20 cellular contexts compared by ENCODE assay signal in genomic region chr6:157328108-157328692, GRCh38. TPM values are rescaled to one million over a fixed set of nuclear protein-coding genes. Genes with fewer than 3 reads are reported as not detected.
DNase-seq lines count a peak whose midpoint lies in the region; TF ChIP-seq lines count a peak whose summit lies in the region.
"Had no signal": no experiment of that assay in that cellular context is flagged by ENCODE, and none has a peak within 500 bp of the region (broad histone marks: within the 10 kb centered on the region; RNA-seq: fewer than 3 reads in every experiment).

No MANE protein-coding gene starts in this region.

- no peaks in the 10 kb centered on the region for H3K27me3 ChIP-seq in SK-N-SH (ENCODE audit: insufficient read depth)
- H3K27me3 ChIP-seq: BLaER1 treated with 17β-estradiol and CSF1 and Interleukin-3, amounts not matched to agents 10 nM and 100 nM; tibial nerve had no signal

- intact Hi-C loops in CD14-positive monocyte (cut with micrococcal nuclease): no loop called here

- 0 out of 2 replicates have a peak overlapping the region, but pooled peaks have one; percentile 48 for H2AFZ ChIP-seq in SK-N-SH (ENCODE audit: low read depth)

- peaks cover 9% of the 10 kb centered on the region for H3K4me1 Mint-ChIP-seq in CD14-positive monocyte

- H3K27ac ChIP-seq in SK-N-SH (ENCODE audit: low read depth in 2 of 2, low read length in 1 of 2): peak overlapping the region; percentile 11 to 69; a peak in 3 of 4 replicates
- H3K27ac ChIP-seq: 22Rv1; BLaER1 treated with 17β-estradiol and CSF1 and Interleukin-3, amounts not matched to agents 10 nM and 100 nM; tibial nerve had no signal

- CTCF ChIA-PET in SK-N-SH (lab: Yijun Ruan, JAX): interaction anchor here (1.1 kb wide), 1 partner anchor 13 kb away, joined by 3 read pairs; no protein-coding TSS in a partner anchor

- 32% methylated on average over 5 of the region's 5 CpGs for WGBS in SK-N-SH (ENCODE audit: low lambda C conversion rate)

- TF ChIP-seq RAD21 in SK-N-SH (IDR thresholded peaks at IDR 0.05; ENCODE audit: low read length): no peak

- H3K27ac Mint-ChIP-seq in CD14-positive monocyte: no peak overlapping the region
- H3K27ac Mint-ChIP-seq: naive thymus-derived CD4-positive, alpha-beta T cell had no signal

- H3F3A ChIP-seq in SK-N-SH (replicated peaks; ENCODE audit: insufficient read depth): peaks cover 25% of the 10 kb centered on the region

- no peaks in the 10 kb centered on the region for H3K9me2 ChIP-seq in SK-N-SH

- H3K4me3 ChIP-seq in SK-N-SH (ENCODE audit: low read depth in 2 of 2, low read length in 1 of 2): no peak overlapping the region
- H3K4me3 ChIP-seq: BLaER1 treated with 17β-estradiol and CSF1 and Interleukin-3, amounts not matched to agents 10 nM and 100 nM; tibial nerve had no signal

- peak overlapping the region; percentile 28; the same call in 1 of the 2 replicates for H3K4me2 ChIP-seq in SK-N-SH
- H3K4me2 ChIP-seq: BLaER1 treated with 17β-estradiol and CSF1 and Interleukin-3, amounts not matched to agents 10 nM and 100 nM had no signal

- H3K79me2 ChIP-seq in SK-N-SH (ENCODE audit: insufficient read depth): no peaks in the 10 kb centered on the region

- H3K4me1 ChIP-seq in SK-N-SH (ENCODE audit: control insufficient read depth in 1 of 2, insufficient read depth in 2 of 2, low read depth in 1 of 2, low read length in 1 of 2): peaks cover 8 to 23% of the 10 kb centered on the region in 2 experiments

- POLR2A ChIA-PET in SK-N-SH (lab: Yijun Ruan, JAX): no interaction called here

- H3K9me3 ChIP-seq in SK-N-SH: no peaks in the 10 kb centered on the region
- H3K9me3 ChIP-seq: BLaER1 treated with 17β-estradiol and CSF1 and Interleukin-3, amounts not matched to agents 10 nM and 100 nM; tibial nerve had no signal

- H3K4me3 Mint-ChIP-seq in CD14-positive monocyte: no peak overlapping the region
- H3K4me3 Mint-ChIP-seq: naive thymus-derived CD4-positive, alpha-beta T cell had no signal

- H3K9me3 Mint-ChIP-seq in CD14-positive monocyte: no peaks in the 10 kb centered on the region
- H3K9me3 Mint-ChIP-seq: naive thymus-derived CD4-positive, alpha-beta T cell had no signal

- H3K36me3 Mint-ChIP-seq in CD14-positive monocyte: no peaks in the 10 kb centered on the region
- H3K36me3 Mint-ChIP-seq: naive thymus-derived CD4-positive, alpha-beta T cell had no signal

- H3K9ac ChIP-seq in SK-N-SH: no peak overlapping the region; the same call in 1 of the 2 replicates
- H3K9ac ChIP-seq: BLaER1 treated with 17β-estradiol and CSF1 and Interleukin-3, amounts not matched to agents 10 nM and 100 nM had no signal

- DNase-seq in NCI-H1436 (lab: John Stamatoyannopoulos, UW) (peak; percentile 53), NCI-H1436 treated with DMSO at 0.1 percent for 48 hours (lab: John Stamatoyannopoulos, UW) (no peak), HT1080 (ENCODE audit: low read depth) (peak; percentile 78), SK-N-SH (no peak), iris pigment epithelial cell (ENCODE audit: low read depth) (peak; percentile 49), NCI-H2029 treated with DMSO at 0.1 percent for 48 hours (lab: John Stamatoyannopoulos, UW) (no peak), CD14-positive monocyte (ENCODE audit: low spot score) (no peak), SHP77 treated with DMSO at 0.1 percent for 48 hours (lab: John Stamatoyannopoulos, UW) (no peak)
- DNase-seq: activated CD4-positive, CD25-positive, alpha-beta regulatory T cell; activated effector memory CD4-positive, alpha-beta T cell treated with anti-CD3 and anti-CD28 coated beads, Interleukin-2, amount 50 U/mL, for 16 hours; amniotic stem cell; cerebellar nuclear complex; foreskin melanocyte; naive thymus-derived CD4-positive, alpha-beta T cell; NCI-H187 treated with DMSO at 0.1 percent for 48 hours; NCI-H526; T-helper 1 cell had no signal

- no peak for TF ChIP-seq CTCF in SK-N-SH (IDR thresholded peaks at IDR 0.05)
- TF ChIP-seq CTCF in CD14-positive monocyte (IDR thresholded peaks at IDR 0.05): no peak

- no peaks in the 10 kb centered on the region for H3K36me3 ChIP-seq in SK-N-SH (replicated peaks in 1 of 2; ENCODE audit: control insufficient read depth in 1 of 2, insufficient read depth in 2 of 2, low read length in 1 of 2)
- H3K36me3 ChIP-seq: BLaER1 treated with 17β-estradiol and CSF1 and Interleukin-3, amounts not matched to agents 10 nM and 100 nM; tibial nerve had no signal

- peaks cover 7 to 28% (median 12%) of the 10 kb centered on the region in 3 donors for H3K27me3 Mint-ChIP-seq in CD14-positive monocyte (ENCODE audit: low read depth in 3 of 3)

- no peaks in the 10 kb centered on the region for H4K20me1 ChIP-seq in SK-N-SH (ENCODE audit: insufficient read depth)
- H4K20me1 ChIP-seq: BLaER1 treated with 17β-estradiol and CSF1 and Interleukin-3, amounts not matched to agents 10 nM and 100 nM had no signal

- peak in 1 of 2 experiments; percentile 49; a peak in 1 of 4 replicates for TF ChIP-seq EP300 in SK-N-SH (IDR thresholded peaks at IDR 0.05; ENCODE audit: borderline replicate concordance in 1 of 2, low read depth in 1 of 2, low read length in 1 of 2)

TF ChIP-seq in SK-N-SH, 30 proteins besides CTCF, POLR2A, EP300 and RAD21:
- no peak for TF ChIP-seq FOXJ3 (CRISPR knock-in tag; IDR thresholded peaks at IDR 0.05)
- TF ChIP-seq MAX (IDR thresholded peaks at IDR 0.05; ENCODE audit: low read depth): peak; percentile 49; the same call in 1 of the 2 replicates
- TF ChIP-seq TCF12 (IDR thresholded peaks at IDR 0.05): peak; percentile 44
- TF ChIP-seq USF1 (IDR thresholded peaks at IDR 0.05; ENCODE audit: borderline replicate concordance, low read depth): peak; percentile 61; the same call in 1 of the 2 replicates
- no peak for TF ChIP-seq YY1 (IDR thresholded peaks at IDR 0.05; ENCODE audit: low read depth)
- peak; percentile 53 for TF ChIP-seq JUND (IDR thresholded peaks at IDR 0.05)
- TF ChIP-seq, protein P1, sequence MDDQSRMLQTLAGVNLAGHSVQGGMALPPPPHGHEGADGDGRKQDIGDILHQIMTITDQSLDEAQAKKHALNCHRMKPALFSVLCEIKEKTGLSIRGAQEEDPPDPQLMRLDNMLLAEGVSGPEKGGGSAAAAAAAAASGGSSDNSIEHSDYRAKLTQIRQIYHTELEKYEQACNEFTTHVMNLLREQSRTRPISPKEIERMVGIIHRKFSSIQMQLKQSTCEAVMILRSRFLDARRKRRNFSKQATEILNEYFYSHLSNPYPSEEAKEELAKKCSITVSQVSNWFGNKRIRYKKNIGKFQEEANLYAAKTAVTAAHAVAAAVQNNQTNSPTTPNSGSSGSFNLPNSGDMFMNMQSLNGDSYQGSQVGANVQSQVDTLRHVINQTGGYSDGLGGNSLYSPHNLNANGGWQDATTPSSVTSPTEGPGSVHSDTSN (IDR thresholded peaks at IDR 0.05): peak; percentile 60; the same call in 1 of the 2 replicates
- TF ChIP-seq SMC3 (IDR thresholded peaks at IDR 0.05; ENCODE audit: low read depth, low read length): no peak
- TF ChIP-seq NFIC (IDR thresholded peaks at IDR 0.05; ENCODE audit: borderline replicate concordance): 0 out of 2 replicates have a peak, but pooled peaks have one; percentile 10
- TF ChIP-seq FOSL2 (IDR thresholded peaks at IDR 0.05; ENCODE audit: borderline replicate concordance, low read depth): peak; percentile 55

RNA-seq across cellular contexts. Expression of gene TMEM242, which starts 4.9 kb away (rescaled TPM):
- 7.1 and 9.6 TPM in 2 replicates for total RNA-seq in HT1080 (2014; rRNA removed; shearing (Covaris generic))
- 8.8 TPM in 2 replicates for polyA plus RNA-seq in HT1080 (2015; cell fraction: cytosol; rRNA removed)
- polyA plus RNA-seq in HT1080 (2015; cell fraction: nucleus; rRNA removed): 5.8 and 6.4 TPM in 2 replicates
- polyA plus RNA-seq in SK-N-SH (2012; rRNA removed) (7.4 and 8.3 TPM in 2 replicates), CD14-positive monocyte (1 to 10 TPM; 8.3 to 9.8 TPM)
- polyA plus RNA-seq in SK-N-SH (2012; cell fraction: cytosol; rRNA removed): 8.5 and 11.2 TPM in 2 replicates
- polyA plus RNA-seq in SK-N-SH (2012; cell fraction: nucleus; rRNA removed): 3.7 and 5.4 TPM in 2 replicates

RNA-seq across cellular contexts. Expression of gene ZDHHC14, which starts 52.8 kb away (rescaled TPM):
- 6.9 and 8.1 TPM in 2 replicates for total RNA-seq in HT1080 (2014; rRNA removed; shearing (Covaris generic))
- 3.3 and 4.0 TPM in 2 replicates for polyA plus RNA-seq in HT1080 (2015; cell fraction: cytosol; rRNA removed)
- polyA plus RNA-seq in HT1080 (2015; cell fraction: nucleus; rRNA removed): 4.0 and 5.6 TPM in 2 replicates
- 5.4 TPM in 2 replicates for polyA plus RNA-seq in SK-N-SH (2012; rRNA removed)
- 3.5 and 4.2 TPM in 2 replicates for polyA plus RNA-seq in SK-N-SH (2012; cell fraction: cytosol; rRNA removed)
- polyA plus RNA-seq in SK-N-SH (2012; cell fraction: nucleus; rRNA removed): 8.2 and 9.1 TPM in 2 replicates
- polyA plus RNA-seq in CD14-positive monocyte: under 1 TPM; 0.30 to 0.93 TPM

Comparison
In these comparisons a context has a peak if more than half of its experiments do, and no peak if none do; other contexts are left out.
1. DNase-seq: peak in NCI-H1436 (single experiment), HT1080 (single experiment) and iris pigment epithelial cell (single experiment); none in NCI-H1436 treated with DMSO at 0.1 percent for 48 hours (single experiment), SK-N-SH (single experiment), NCI-H2029 treated with DMSO at 0.1 percent for 48 hours (single experiment), CD14-positive monocyte (single experiment) and SHP77 treated with DMSO at 0.1 percent for 48 hours (single experiment).